In genomic region chr10:72814134-72814790, GRCh38 we compare ENCODE assay signal across 18 cellular contexts.
DNase-seq lines count a peak whose midpoint lies in the region; ATAC-seq and TF ChIP-seq lines count a peak whose summit lies in the region.
"Had no signal": no experiment of that assay in that cellular context is flagged by ENCODE, and none has a peak within 500 bp of the region (broad histone marks: within the 10 kb centered on the region; RNA-seq: fewer than 3 reads in every experiment).

No MANE protein-coding gene starts in this region.

- BruUV-seq in Calu3 (replicated peaks; lab: Mats Ljungman, UMichigan) = no TSS peak

- CTCF ChIA-PET in Calu3 (lab: Charles Lee) = interaction anchor here (0.5 kb wide), 1 partner anchor 17 kb away, joined by 3 read pairs; no protein-coding TSS in a partner anchor

- H3K4me1 Mint-ChIP-seq in chondrocyte (ENCODE audit: low read depth) = peaks cover 44% of the 10 kb centered on the region
- peaks cover 49% of the 10 kb centered on the region for H3K4me1 Mint-ChIP-seq in Calu3 (ENCODE audit: low read depth, unreplicated experiment)
- peaks cover 16% of the 10 kb centered on the region for H3K4me1 Mint-ChIP-seq in endothelial cell (ENCODE audit: unreplicated experiment)
- H3K4me1 Mint-ChIP-seq: activated naive CD4-positive, alpha-beta T cell treated with anti-CD3 and anti-CD28 coated beads, Interleukin-2, amount 10 ng/mL, durations not matched to agents 7 days and 5 days had no signal

- no peak for DNase-seq in left ventricle myocardium superior
- DNase-seq in cardiac septum (ENCODE audit: low spot score) = no peak
- DNase-seq in chondrocyte (ENCODE audit: low spot score) = no peak
- no peak for DNase-seq in left lobe of liver (ENCODE audit: low spot score)
- DNase-seq in Calu3 = no peak
- no peak for DNase-seq in NCI-H82 (lab: John Stamatoyannopoulos, UW)
- no peak for DNase-seq in HCEC 1CT
- DNase-seq in endothelial cell (ENCODE audit: low spot score) = no peak
- DNase-seq: activated CD4-positive, alpha-beta T cell treated with anti-CD3 and anti-CD28 coated beads for 1 hour; activated naive CD4-positive, alpha-beta T cell treated with anti-CD3 and anti-CD28 coated beads, Interleukin-2, amount 10 ng/mL, durations not matched to agents 7 days and 5 days; activated T-cell treated with anti-CD3 and anti-CD28 coated beads, Interleukin-2, amount 50 U/mL, for 24 hours; cortex of kidney; natural killer cell; NCI-H1417 treated with DMSO at 0.1 percent for 48 hours; NCI-H526; psoas muscle; stimulated activated CD4-positive, alpha-beta T cell treated with anti-CD3 and anti-CD28 coated beads, Interleukin-12 subunit alpha, Interleukin-12 subunit beta, amount 100 ng/mL, for 4 hours had no signal

- no peaks in the 10 kb centered on the region for H3K9me3 Mint-ChIP-seq in chondrocyte (ENCODE audit: low read depth)
- H3K9me3 Mint-ChIP-seq in Calu3 (ENCODE audit: low read depth, unreplicated experiment) = no peaks in the 10 kb centered on the region
- H3K9me3 Mint-ChIP-seq in endothelial cell (ENCODE audit: unreplicated experiment) = no peaks in the 10 kb centered on the region
- H3K9me3 Mint-ChIP-seq: activated naive CD4-positive, alpha-beta T cell treated with anti-CD3 and anti-CD28 coated beads, Interleukin-2, amount 10 ng/mL, durations not matched to agents 7 days and 5 days; activated T-cell treated with anti-CD3 and anti-CD28 coated beads, Interleukin-2, amount 50 U/mL, for 24 hours; natural killer cell had no signal

- TF ChIP-seq CTCF in chondrocyte (IDR thresholded peaks at IDR 0.05) (no peak), Calu3 (IDR thresholded peaks at IDR 0.05; ENCODE audit: unreplicated experiment) (no peak), endothelial cell (IDR thresholded peaks at IDR 0.05; ENCODE audit: unreplicated experiment) (no peak)

- intact Hi-C loops in left ventricle myocardium superior (cut with micrococcal nuclease) (no loop called here), cardiac septum (cut with DNase I) (no loop called here), Calu3 (cut with micrococcal nuclease; ENCODE audit: unreplicated experiment) (no loop called here)

- H3K36me3 Mint-ChIP-seq in chondrocyte (ENCODE audit: low read depth) (peaks cover 2% of the 10 kb centered on the region), Calu3 (ENCODE audit: insufficient read depth, unreplicated experiment) (no peaks in the 10 kb centered on the region), endothelial cell (ENCODE audit: low read depth, unreplicated experiment) (no peaks in the 10 kb centered on the region)
- H3K36me3 Mint-ChIP-seq: activated naive CD4-positive, alpha-beta T cell treated with anti-CD3 and anti-CD28 coated beads, Interleukin-2, amount 10 ng/mL, durations not matched to agents 7 days and 5 days; natural killer cell had no signal

- H3K27ac Mint-ChIP-seq in chondrocyte (ENCODE audit: unreplicated experiment) (peak overlapping the region; percentile 76), Calu3 (ENCODE audit: unreplicated experiment) (no peak overlapping the region), endothelial cell (ENCODE audit: unreplicated experiment) (no peak overlapping the region)
- H3K27ac Mint-ChIP-seq: activated naive CD4-positive, alpha-beta T cell treated with anti-CD3 and anti-CD28 coated beads, Interleukin-2, amount 10 ng/mL, durations not matched to agents 7 days and 5 days; activated T-cell treated with anti-CD3 and anti-CD28 coated beads, Interleukin-2, amount 50 U/mL, for 24 hours; natural killer cell had no signal

- H3K4me3 Mint-ChIP-seq in chondrocyte (ENCODE audit: unreplicated experiment) = no peak overlapping the region
- H3K4me3 Mint-ChIP-seq in Calu3 (ENCODE audit: low read depth, unreplicated experiment) = no peak overlapping the region
- H3K4me3 Mint-ChIP-seq in endothelial cell (ENCODE audit: unreplicated experiment) = no peak overlapping the region
- H3K4me3 Mint-ChIP-seq: activated naive CD4-positive, alpha-beta T cell treated with anti-CD3 and anti-CD28 coated beads, Interleukin-2, amount 10 ng/mL, durations not matched to agents 7 days and 5 days; activated T-cell treated with anti-CD3 and anti-CD28 coated beads, Interleukin-2, amount 50 U/mL, for 24 hours; natural killer cell had no signal

- H3K27me3 Mint-ChIP-seq in chondrocyte (ENCODE audit: low read depth) (no peaks in the 10 kb centered on the region), Calu3 (ENCODE audit: unreplicated experiment) (no peaks in the 10 kb centered on the region), endothelial cell (ENCODE audit: unreplicated experiment) (peaks cover 1% of the 10 kb centered on the region)
- H3K27me3 Mint-ChIP-seq: activated naive CD4-positive, alpha-beta T cell treated with anti-CD3 and anti-CD28 coated beads, Interleukin-2, amount 10 ng/mL, durations not matched to agents 7 days and 5 days; activated T-cell treated with anti-CD3 and anti-CD28 coated beads, Interleukin-2, amount 50 U/mL, for 24 hours had no signal

- peak; percentile 30 for ATAC-seq in left ventricle myocardium superior
- ATAC-seq in left lobe of liver = peak; percentile 56
- ATAC-seq: A549, natural killer cell had no signal
